9 cellular contexts compared by ENCODE assay signal in genomic region chr5:141186897-141187512, GRCh38. TPM values are rescaled to one million over a fixed set of nuclear protein-coding genes. Genes with fewer than 3 reads are reported as not detected.
DNase-seq lines count a peak whose midpoint lies in the region; ATAC-seq and TF ChIP-seq lines count a peak whose summit lies in the region.
"Had no signal": no experiment of that assay in that cellular context is flagged by ENCODE, and none has a peak within 500 bp of the region (broad histone marks: within the 10 kb centered on the region; RNA-seq: fewer than 3 reads in every experiment).

Gene PCDHB9, plus strand, starts transcription at chr5:141187161. Its CDS starts 158 bp downstream, at chr5:141187319.

- H3K27ac ChIP-seq in DOHH2 (ENCODE audit: low read depth, low read length) (no peak within 1 kb of the TSS), foreskin keratinocyte (no peak within 1 kb of the TSS), left lung (no peak within 1 kb of the TSS), Peyer's patch (no peak within 1 kb of the TSS)
- H3K27ac ChIP-seq: parathyroid adenoma had no signal

- H3K4me3 ChIP-seq in DOHH2 (ENCODE audit: low read length), result peak within 1 kb of the TSS; percentile 54
- H3K4me3 ChIP-seq in left lung, result no peak within 1 kb of the TSS
- no peak within 1 kb of the TSS for H3K4me3 ChIP-seq in Peyer's patch

- H3K79me2 ChIP-seq in DOHH2 (ENCODE audit: control insufficient read depth, low read length), result no peaks in the 10 kb centered on the region
- H3K79me2 ChIP-seq: parathyroid adenoma had no signal

- in situ Hi-C loops in KBM-7 (cut with MboI; ENCODE audit: low pct_unique_long_range_greater_than_20kb, low sequenced_read_pairs), result no loop called here

- H3K9me3 ChIP-seq in DOHH2 (ENCODE audit: control insufficient read depth, insufficient read depth, low read length) (no peaks in the 10 kb centered on the region), left lung (peaks cover 0 to 63% of the 10 kb centered on the region in 2 donors), Peyer's patch (peaks cover 0 to 19% (median 0%) of the 10 kb centered on the region in 4 donors)

- H3K4me1 ChIP-seq in DOHH2 (ENCODE audit: control insufficient read depth, low read length), result 0 out of 2 replicates have a peak, but pooled peaks cover 3% of the 10 kb centered on the region
- no peaks in the 10 kb centered on the region for H3K4me1 ChIP-seq in foreskin keratinocyte
- no peaks in the 10 kb centered on the region for H3K4me1 ChIP-seq in left lung
- H3K4me1 ChIP-seq in Peyer's patch, result no peaks in the 10 kb centered on the region
- H3K4me1 ChIP-seq: parathyroid adenoma had no signal

- intact Hi-C loops in left lung (cut with DNase I), result no loop called here

- peak within 1 kb of the TSS; percentile 62 for H3K4me2 ChIP-seq in DOHH2 (ENCODE audit: low read length)

- ATAC-seq in foreskin keratinocyte, result no peak
- no peak for ATAC-seq in left lung

- no peaks in the 10 kb centered on the region for H3K9me2 ChIP-seq in DOHH2 (replicated peaks; ENCODE audit: control insufficient read depth, low read length)

- no peaks in the 10 kb centered on the region for H4K20me1 ChIP-seq in DOHH2 (ENCODE audit: control insufficient read depth, insufficient read depth, low read depth, low read length)

- no peaks in the 10 kb centered on the region for H3F3A ChIP-seq in DOHH2 (ENCODE audit: control insufficient read depth, insufficient read depth)

- DNase-seq in KBM-7 (peak; percentile 53), T follicular helper cell (ENCODE audit: low read depth) (peak; percentile 11), foreskin keratinocyte (no peak), superior temporal gyrus (ENCODE audit: extremely low spot score) (peak; percentile 38), OCI-M2 (lab: John Stamatoyannopoulos, UW; ENCODE audit: unreplicated experiment) (no peak), left lung (no peak), Peyer's patch (no peak)

- TF ChIP-seq POLR2A in Peyer's patch (IDR thresholded peaks at IDR 0.05), result no peak

- H3K36me3 ChIP-seq in DOHH2 (ENCODE audit: control insufficient read depth, low read length) (no peaks in the 10 kb centered on the region), left lung (no peaks in the 10 kb centered on the region), Peyer's patch (no peaks in the 10 kb centered on the region)

- TF ChIP-seq CTCF in DOHH2 (IDR thresholded peaks at IDR 0.05; ENCODE audit: low read depth, low read length, poor library complexity, severe bottlenecking) (peak; percentile 94), foreskin keratinocyte (conservative IDR thresholded peaks at IDR 0.05) (peak; percentile 42), left lung (IDR thresholded peaks at IDR 0.05) (no peak), Peyer's patch (IDR thresholded peaks at IDR 0.05) (peak in 3 of 6 experiments; percentile 8 to 18 (median 16))

- H3K27me3 ChIP-seq in DOHH2 (ENCODE audit: control insufficient read depth, low read length) (no peaks in the 10 kb centered on the region), foreskin keratinocyte (no peaks in the 10 kb centered on the region), left lung (peaks cover 3 to 47% of the 10 kb centered on the region in 2 donors), Peyer's patch (no peaks in the 10 kb centered on the region)

RNA-seq across cellular contexts. Expression of gene PCDHB9, which starts in this region (rescaled TPM):
- total RNA-seq in foreskin keratinocyte, result 0.10 TPM in 1 of 2 replicates, not detected in the other
- polyA plus RNA-seq in foreskin keratinocyte, result not detected in 2 replicates
- total RNA-seq in left lung, result 1 to 10 TPM; 1.3 to 1.6 TPM
- 1 to 10 TPM in 1 of 4 donors, under 1 TPM in 3; 0.18 to 1.7 (median 0.39) TPM for total RNA-seq in Peyer's patch

Comparison
In these comparisons a context has a peak if more than half of its experiments do, and no peak if none do; other contexts are left out.
1. CTCF ChIP-seq: peak in DOHH2 (single experiment) and foreskin keratinocyte (single experiment); none in left lung (0 of 2).
2. DNase-seq: peak in KBM-7 (single experiment), T follicular helper cell (single experiment) and superior temporal gyrus (single experiment); none in foreskin keratinocyte (0 of 2), OCI-M2 (single experiment), left lung (0 of 2) and Peyer's patch (0 of 3).